18 cellular contexts compared by ENCODE assay signal in the genomic region with DNA sequence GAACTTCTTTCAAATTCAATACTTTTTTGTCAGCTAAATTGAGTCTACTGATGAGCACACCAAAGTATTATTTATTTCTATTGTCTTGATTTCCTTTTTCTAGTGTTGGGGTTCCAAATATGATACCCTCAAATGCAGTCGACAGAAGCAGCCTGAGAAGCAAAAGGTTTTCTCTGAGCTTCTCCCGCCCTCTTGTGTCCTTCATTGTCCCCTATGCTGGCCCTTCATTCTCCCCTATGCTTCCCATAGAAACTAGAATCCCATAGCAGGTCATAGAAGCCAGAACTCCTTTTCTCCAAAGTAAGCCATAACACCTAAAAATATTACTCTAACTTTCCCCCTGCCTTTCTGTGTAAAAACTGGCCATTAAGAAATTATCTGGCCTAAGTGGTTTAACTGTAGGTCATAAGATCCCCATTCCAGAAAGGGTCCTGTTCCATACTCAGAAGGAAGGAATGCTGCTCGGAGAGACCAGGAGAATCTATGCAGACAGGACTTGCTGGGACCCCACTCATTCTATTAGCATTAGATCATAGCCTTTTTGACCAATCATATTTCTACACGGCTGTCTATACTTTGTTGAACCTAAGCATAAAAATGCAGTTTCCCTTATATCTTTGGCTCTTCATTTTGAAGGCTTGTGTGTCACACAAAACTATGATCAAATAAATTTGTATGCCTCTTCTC.
DNase-seq lines count a peak whose midpoint lies in the region; ATAC-seq and TF ChIP-seq lines count a peak whose summit lies in the region.
"Had no signal": no experiment of that assay in that cellular context is flagged by ENCODE, and none has a peak within 500 bp of the region (broad histone marks: within the 10 kb centered on the region; RNA-seq: fewer than 3 reads in every experiment).

No MANE protein-coding gene starts in this region.

- dilution Hi-C loops in mammary epithelial cell (cut with HindIII; ENCODE audit: low sequenced_read_pairs): no loop called here

- no peaks in the 10 kb centered on the region for H3K9me3 Mint-ChIP-seq in MCF 10A (ENCODE audit: unreplicated experiment)
- H3K9me3 Mint-ChIP-seq: activated naive CD8-positive, alpha-beta T cell treated with anti-CD3 and anti-CD28 coated beads for 36 hours; neural crest cell; T-helper 1 cell treated with Interleukin-12 subunit alpha and Interleukin-12 subunit beta and Interleukin-4 antibody, amounts not matched to agents 30 μg/mL and 1 μg/mL, for 36 hours had no signal

- H2AFZ ChIP-seq in mammary epithelial cell (ENCODE audit: low read depth, low read length): no peak overlapping the region
- peak overlapping the region; percentile 0 for H2AFZ ChIP-seq in smooth muscle cell (ENCODE audit: low read depth)

- H3K36me3 Mint-ChIP-seq in MCF 10A (ENCODE audit: insufficient read depth, unreplicated experiment): no peaks in the 10 kb centered on the region
- H3K36me3 Mint-ChIP-seq: activated naive CD8-positive, alpha-beta T cell treated with anti-CD3 and anti-CD28 coated beads for 36 hours had no signal

- peak; percentile 6 for DNase-seq in MCF 10A (ENCODE audit: unreplicated experiment)
- DNase-seq in mammary epithelial cell: no peak
- peak; percentile 41 for DNase-seq in SK-MEL-5 (ENCODE audit: low read depth, low spot score)
- DNase-seq in glomerular visceral epithelial cell (ENCODE audit: extremely low spot score): peak; percentile 0
- no peak for DNase-seq in smooth muscle cell (lab: John Stamatoyannopoulos, UW; ENCODE audit: unreplicated experiment)
- DNase-seq in activated CD8-positive, alpha-beta memory T cell treated with anti-CD3 and anti-CD28 coated beads for 24 hours: no peak
- DNase-seq in HCEC 1CT: no peak
- DNase-seq: activated naive CD8-positive, alpha-beta T cell treated with anti-CD3 and anti-CD28 coated beads for 36 hours; foreskin melanocyte; HFFc6; NCI-H1048; SHP77 had no signal

- TF ChIP-seq CTCF in MCF 10A (IDR thresholded peaks at IDR 0.05; ENCODE audit: unreplicated experiment) (no peak), mammary epithelial cell (conservative IDR thresholded peaks at IDR 0.05 in 1 of 2, IDR thresholded peaks at IDR 0.05 in 1 of 2; ENCODE audit: extremely low read depth in 1 of 2, insufficient read depth in 1 of 2, low read depth in 1 of 2, low read length in 2 of 2) (no peak), smooth muscle cell (IDR thresholded peaks at IDR 0.05; ENCODE audit: borderline replicate concordance, insufficient read depth, poor library complexity, severe bottlenecking) (no peak)

- H3K4me1 Mint-ChIP-seq in MCF 10A (ENCODE audit: insufficient read depth, unreplicated experiment): no peaks in the 10 kb centered on the region
- H3K4me1 Mint-ChIP-seq: activated naive CD8-positive, alpha-beta T cell treated with anti-CD3 and anti-CD28 coated beads for 36 hours; neural crest cell had no signal

- no peaks in the 10 kb centered on the region for H3K9me3 ChIP-seq in mammary epithelial cell (replicated peaks; ENCODE audit: insufficient read depth, low read length)
- no peaks in the 10 kb centered on the region for H3K9me3 ChIP-seq in smooth muscle cell (replicated peaks; ENCODE audit: low read depth)
- H3K9me3 ChIP-seq: breast epithelium had no signal

- no peak for ATAC-seq in esophagus mucosa

- POLR2A ChIA-PET in MCF 10A (lab: Yijun Ruan, JAX): no interaction called here

- H3K79me2 ChIP-seq in mammary epithelial cell (ENCODE audit: insufficient read depth, low read length): no peaks in the 10 kb centered on the region
- H3K79me2 ChIP-seq in smooth muscle cell (ENCODE audit: low read depth): no peaks in the 10 kb centered on the region

- H3K27me3 Mint-ChIP-seq in MCF 10A (ENCODE audit: insufficient read depth, unreplicated experiment): peaks cover 60% of the 10 kb centered on the region
- H3K27me3 Mint-ChIP-seq: activated naive CD8-positive, alpha-beta T cell treated with anti-CD3 and anti-CD28 coated beads for 36 hours had no signal

- in situ Hi-C loops in mammary epithelial cell (cut with MboI; ENCODE audit: low sequenced_read_pairs in 2 of 2): no loop called here
- in situ Hi-C loops in SK-MEL-5 (cut with HindIII; ENCODE audit: low pct_unique_long_range_greater_than_20kb, low sequenced_read_pairs): no loop called here

- no peak overlapping the region for H3K27ac Mint-ChIP-seq in MCF 10A (ENCODE audit: low read depth, unreplicated experiment)
- H3K27ac Mint-ChIP-seq: activated naive CD8-positive, alpha-beta T cell treated with anti-CD3 and anti-CD28 coated beads for 36 hours; HFFc6; T-helper 1 cell treated with Interleukin-12 subunit alpha and Interleukin-12 subunit beta and Interleukin-4 antibody, amounts not matched to agents 30 μg/mL and 1 μg/mL, for 36 hours had no signal

- no peak overlapping the region for H3K4me2 ChIP-seq in mammary epithelial cell (ENCODE audit: insufficient read depth, low read depth, low read length)
- H3K4me2 ChIP-seq in smooth muscle cell: peak overlapping the region; percentile 23
- H3K4me2 ChIP-seq: KMS-11 had no signal

- WGBS in mammary epithelial cell (ENCODE audit: low coverage, missing lambda C conversion rate): 63% methylated on average over 4 of the region's 4 CpGs
- WGBS in smooth muscle cell (ENCODE audit: low lambda C conversion rate): 54% methylated on average over 4 of the region's 4 CpGs

- BruUV-seq in MCF 10A (replicated peaks; lab: Mats Ljungman, UMichigan): no TSS peak
- BruUV-seq in mammary epithelial cell (replicated peaks; lab: Mats Ljungman, UMichigan): no TSS peak

- H3K4me1 ChIP-seq in mammary epithelial cell (ENCODE audit: insufficient read depth, low read length) (no peaks in the 10 kb centered on the region), smooth muscle cell (ENCODE audit: low read depth) (no peaks in the 10 kb centered on the region)
- H3K4me1 ChIP-seq: breast epithelium had no signal

- H3K27me3 ChIP-seq in mammary epithelial cell (ENCODE audit: insufficient read depth, low read length) (no peaks in the 10 kb centered on the region), smooth muscle cell (ENCODE audit: low read depth) (no peaks in the 10 kb centered on the region)
- H3K27me3 ChIP-seq: breast epithelium had no signal

- no peak overlapping the region for H3K9ac ChIP-seq in mammary epithelial cell (ENCODE audit: insufficient read depth, low read length)
- H3K9ac ChIP-seq in smooth muscle cell (ENCODE audit: low read depth): peak overlapping the region; percentile 29
- H3K9ac ChIP-seq: KMS-11 had no signal

- H3K4me3 Mint-ChIP-seq in MCF 10A (ENCODE audit: unreplicated experiment): no peak overlapping the region
- H3K4me3 Mint-ChIP-seq: activated naive CD8-positive, alpha-beta T cell treated with anti-CD3 and anti-CD28 coated beads for 36 hours; HFFc6; neural crest cell; T-helper 1 cell treated with Interleukin-12 subunit alpha and Interleukin-12 subunit beta and Interleukin-4 antibody, amounts not matched to agents 30 μg/mL and 1 μg/mL, for 36 hours had no signal

- no peaks in the 10 kb centered on the region for H3K36me3 ChIP-seq in mammary epithelial cell (ENCODE audit: insufficient read depth, low read length)
- no peaks in the 10 kb centered on the region for H3K36me3 ChIP-seq in smooth muscle cell (ENCODE audit: low read depth)
- H3K36me3 ChIP-seq: breast epithelium had no signal

- intact Hi-C loops in MCF 10A (cut with micrococcal nuclease) (no loop called here), mammary epithelial cell (cut with micrococcal nuclease) (no loop called here)

- H3K27ac ChIP-seq in mammary epithelial cell (ENCODE audit: insufficient read depth, low read depth, low read length): no peak overlapping the region
- H3K27ac ChIP-seq in smooth muscle cell (ENCODE audit: low read depth): peak overlapping the region; percentile 73
- H3K27ac ChIP-seq: breast epithelium, C4-2B, KMS-11 had no signal

- H3F3A ChIP-seq in smooth muscle cell (ENCODE audit: low read depth): no peaks in the 10 kb centered on the region

- H3K4me3 ChIP-seq in mammary epithelial cell (replicated peaks in 1 of 3; ENCODE audit: insufficient read depth in 1 of 3, low read depth in 2 of 3, low read length in 3 of 3) (no peak overlapping the region), smooth muscle cell (no peak overlapping the region)
- H3K4me3 ChIP-seq: breast epithelium had no signal

- CTCF ChIA-PET in MCF 10A (lab: Yijun Ruan, JAX) (no interaction called here), mammary epithelial cell (lab: Charles Lee; ENCODE audit: low non-redundant PET) (no interaction called here)

- no peaks in the 10 kb centered on the region for H4K20me1 ChIP-seq in mammary epithelial cell (ENCODE audit: insufficient read depth, low read length)
- no peaks in the 10 kb centered on the region for H4K20me1 ChIP-seq in smooth muscle cell (ENCODE audit: low read depth)

Comparison
In these comparisons a context has a peak if more than half of its experiments do, and no peak if none do; other contexts are left out.
1. DNase-seq: peak in MCF 10A (single experiment), SK-MEL-5 (single experiment) and glomerular visceral epithelial cell (single experiment); none in mammary epithelial cell (single experiment), smooth muscle cell (single experiment), activated CD8-positive, alpha-beta memory T cell treated with anti-CD3 and anti-CD28 coated beads for 24 hours (single experiment) and HCEC 1CT (single experiment).